ENCODE assay signal across 9 cellular contexts in the genomic region with DNA sequence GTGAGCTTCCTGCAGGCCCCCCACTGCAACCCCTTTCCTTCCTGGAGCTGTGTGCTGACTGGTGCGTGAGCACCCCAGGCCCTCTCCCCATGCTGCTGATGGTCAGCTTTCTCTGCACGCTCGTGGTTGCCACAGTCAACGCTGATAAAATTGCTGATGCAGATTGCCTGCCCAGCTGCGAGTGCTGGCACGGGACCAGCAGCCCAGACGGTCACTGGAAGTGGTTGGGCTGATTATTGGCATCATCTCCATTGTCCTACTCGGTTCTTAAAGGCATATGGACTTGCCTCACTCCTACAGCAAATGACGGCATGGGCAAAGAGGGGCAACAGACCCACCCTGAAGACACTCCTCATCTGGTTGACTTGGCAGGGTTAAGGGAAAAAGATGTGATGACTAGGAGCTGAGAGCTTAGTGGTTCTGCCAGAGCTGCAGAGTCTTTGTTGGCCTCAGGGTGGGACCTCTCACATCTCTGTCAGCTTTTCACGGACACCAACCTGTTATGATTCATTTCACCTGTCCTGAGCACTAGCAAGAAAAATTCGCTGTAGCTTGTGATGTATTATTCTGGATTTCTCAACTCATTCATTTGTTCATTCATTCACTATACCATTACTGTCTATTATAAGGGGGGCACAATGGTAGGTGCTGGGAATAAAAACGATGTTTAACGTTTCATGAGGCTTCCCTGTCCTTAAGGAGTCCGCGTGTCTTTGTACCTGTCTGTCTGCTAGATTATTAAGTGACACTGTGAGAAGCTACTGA. TPM values are rescaled to one million over a fixed set of nuclear protein-coding genes. Genes with fewer than 3 reads are reported as not detected.
DNase-seq lines count a peak whose midpoint lies in the region; ATAC-seq and TF ChIP-seq lines count a peak whose summit lies in the region.
"Had no signal": no experiment of that assay in that cellular context is flagged by ENCODE, and none has a peak within 500 bp of the region (broad histone marks: within the 10 kb centered on the region; RNA-seq: fewer than 3 reads in every experiment).

No MANE protein-coding gene starts in this region.

- no peaks in the 10 kb centered on the region for H3K36me3 Mint-ChIP-seq in natural killer cell treated with Interleukin-12 subunit alpha and Interleukin-12 subunit beta and Interleukin-15 and Interleukin-18, amount 100 ng/mL, for 72 hours
- H3K36me3 Mint-ChIP-seq in natural killer cell: no peaks in the 10 kb centered on the region

- peak overlapping the region; percentile 54 for H3K4me3 Mint-ChIP-seq in natural killer cell treated with Interleukin-12 subunit alpha and Interleukin-12 subunit beta and Interleukin-15 and Interleukin-18, amount 100 ng/mL, for 72 hours
- no peak overlapping the region for H3K4me3 Mint-ChIP-seq in natural killer cell

- TF ChIP-seq CTCF in natural killer cell (IDR thresholded peaks at IDR 0.05) (no peak), SK-N-SH (IDR thresholded peaks at IDR 0.05) (0 out of 2 replicates have a peak, but pooled peaks have one; percentile 8), fibroblast of mammary gland (conservative IDR thresholded peaks at IDR 0.05; ENCODE audit: control insufficient read depth, insufficient read depth, low read depth, low read length) (no peak), parathyroid adenoma (IDR thresholded peaks at IDR 0.05) (no peak)

- no peaks in the 10 kb centered on the region for H4K20me1 ChIP-seq in SK-N-SH (ENCODE audit: insufficient read depth)

- H3K9me3 ChIP-seq in SK-N-SH: no peaks in the 10 kb centered on the region
- no peaks in the 10 kb centered on the region for H3K9me3 ChIP-seq in parathyroid adenoma (ENCODE audit: control insufficient read depth, low read length)

- TF ChIP-seq RAD21 in SK-N-SH (IDR thresholded peaks at IDR 0.05; ENCODE audit: low read length): no peak

- intact Hi-C loops in natural killer cell (cut with micrococcal nuclease): no loop called here

- no peak for DNase-seq in natural killer cell treated with Interleukin-12 subunit alpha and Interleukin-12 subunit beta and Interleukin-15 and Interleukin-18, amount 100 ng/mL, for 72 hours (ENCODE audit: low spot score)
- DNase-seq in natural killer cell: no peak
- peak; percentile 89 for DNase-seq in SK-N-SH
- DNase-seq in fibroblast of mammary gland (ENCODE audit: low read depth): peak; percentile 99

- no peaks in the 10 kb centered on the region for H3K9me3 Mint-ChIP-seq in natural killer cell treated with Interleukin-12 subunit alpha and Interleukin-12 subunit beta and Interleukin-15 and Interleukin-18, amount 100 ng/mL, for 72 hours
- H3K9me3 Mint-ChIP-seq in natural killer cell: no peaks in the 10 kb centered on the region

- no peaks in the 10 kb centered on the region for H3K79me2 ChIP-seq in SK-N-SH (ENCODE audit: insufficient read depth)
- peaks cover 2% of the 10 kb centered on the region for H3K79me2 ChIP-seq in parathyroid adenoma

- H3K27ac Mint-ChIP-seq in natural killer cell treated with Interleukin-12 subunit alpha and Interleukin-12 subunit beta and Interleukin-15 and Interleukin-18, amount 100 ng/mL, for 72 hours: peak overlapping the region; percentile 64 to 76
- H3K27ac Mint-ChIP-seq in natural killer cell: no peak overlapping the region

- H3K4me3 ChIP-seq in SK-N-SH (ENCODE audit: low read depth in 2 of 2, low read length in 1 of 2): peak overlapping the region in 1 of 2 experiments; percentile 11; a peak in 1 of 4 replicates
- H3K4me3 ChIP-seq in fibroblast of mammary gland (ENCODE audit: control insufficient read depth, low read depth, low read length): no peak overlapping the region
- H3K4me3 ChIP-seq in parathyroid adenoma (ENCODE audit: low read depth, low read length): peak overlapping the region; percentile 19
- H3K4me3 ChIP-seq: cardiac muscle cell had no signal

- H3K9ac ChIP-seq in SK-N-SH (peak overlapping the region; percentile 20; the same call in 1 of the 2 replicates), parathyroid adenoma (no peak overlapping the region)

- H3K27me3 ChIP-seq in SK-N-SH (ENCODE audit: insufficient read depth) (no peaks in the 10 kb centered on the region), parathyroid adenoma (ENCODE audit: control insufficient read depth, insufficient read depth, low read length) (no peaks in the 10 kb centered on the region)
- H3K27me3 ChIP-seq: cardiac muscle cell had no signal

- POLR2A ChIA-PET in SK-N-SH (lab: Yijun Ruan, JAX): interaction anchor here (0.8 kb wide), 1 partner anchor 34 kb away, joined by 4 read pairs; no protein-coding TSS in a partner anchor

- H3K27me3 Mint-ChIP-seq in natural killer cell treated with Interleukin-12 subunit alpha and Interleukin-12 subunit beta and Interleukin-15 and Interleukin-18, amount 100 ng/mL, for 72 hours: peaks cover 0 to 8% of the 10 kb centered on the region in 2 donors
- no peaks in the 10 kb centered on the region for H3K27me3 Mint-ChIP-seq in natural killer cell (ENCODE audit: low read depth in 2 of 2)

- H3K36me3 ChIP-seq in SK-N-SH (replicated peaks in 1 of 2; ENCODE audit: control insufficient read depth in 1 of 2, insufficient read depth in 2 of 2, low read length in 1 of 2) (no peaks in the 10 kb centered on the region), parathyroid adenoma (ENCODE audit: control insufficient read depth, insufficient read depth, low read length) (no peaks in the 10 kb centered on the region)
- H3K36me3 ChIP-seq: cardiac muscle cell had no signal

- H2AFZ ChIP-seq in SK-N-SH (ENCODE audit: low read depth) (peak overlapping the region; percentile 26; the same call in 1 of the 2 replicates), parathyroid adenoma (no peak overlapping the region)

- H3K4me1 ChIP-seq in SK-N-SH (ENCODE audit: control insufficient read depth in 1 of 2, insufficient read depth in 2 of 2, low read depth in 1 of 2, low read length in 1 of 2) (peaks cover 21 to 22% of the 10 kb centered on the region in 2 experiments), parathyroid adenoma (peaks cover 17% of the 10 kb centered on the region)

- peak overlapping the region; percentile 63 for H3K4me2 ChIP-seq in SK-N-SH
- H3K4me2 ChIP-seq in parathyroid adenoma (ENCODE audit: low read length): peak overlapping the region; percentile 67

- H3K4me1 Mint-ChIP-seq in natural killer cell treated with Interleukin-12 subunit alpha and Interleukin-12 subunit beta and Interleukin-15 and Interleukin-18, amount 100 ng/mL, for 72 hours (ENCODE audit: low read depth in 2 of 2): peaks cover 13 to 14% of the 10 kb centered on the region in 2 donors
- peaks cover 0 to 21% of the 10 kb centered on the region in 2 donors for H3K4me1 Mint-ChIP-seq in natural killer cell

- peaks cover 6% of the 10 kb centered on the region for H3F3A ChIP-seq in SK-N-SH (replicated peaks; ENCODE audit: insufficient read depth)

- peak; percentile 44 to 54; a peak in 2 of 4 replicates for TF ChIP-seq EP300 in SK-N-SH (IDR thresholded peaks at IDR 0.05; ENCODE audit: borderline replicate concordance in 1 of 2, low read depth in 1 of 2, low read length in 1 of 2)

- no peak for ATAC-seq in natural killer cell treated with Interleukin-12 subunit alpha and Interleukin-12 subunit beta and Interleukin-15 and Interleukin-18, amount 100 ng/mL, for 72 hours
- ATAC-seq in natural killer cell (no peak), HG03025 (IDR thresholded peaks at IDR 0.05; ENCODE audit: low FRiP score, unreplicated experiment) (no peak), HG03196 (IDR thresholded peaks at IDR 0.05; ENCODE audit: unreplicated experiment) (no peak), GM21381 (IDR thresholded peaks at IDR 0.05; ENCODE audit: unreplicated experiment) (no peak)

- no peaks in the 10 kb centered on the region for H3K9me2 ChIP-seq in SK-N-SH

- 2% methylated on average over 15 of the region's 15 CpGs for WGBS in SK-N-SH (ENCODE audit: low lambda C conversion rate)

- CTCF ChIA-PET in SK-N-SH (lab: Yijun Ruan, JAX): interaction anchor here (0.8 to 3.9 kb wide), 12 partner anchors 8 to 286 kb away, joined by 3 to 30 read pairs (median 4); no protein-coding TSS in a partner anchor

- H3K27ac ChIP-seq in SK-N-SH (ENCODE audit: low read depth in 2 of 2, low read length in 1 of 2) (peak overlapping the region; percentile 22 to 84), parathyroid adenoma (peak overlapping the region; percentile 51)
- H3K27ac ChIP-seq: cardiac muscle cell had no signal

TF ChIP-seq in SK-N-SH, 30 proteins besides CTCF, POLR2A, EP300 and RAD21 (continues in another document):
- no peak for TF ChIP-seq SMC3 (IDR thresholded peaks at IDR 0.05; ENCODE audit: low read depth, low read length)
- TF ChIP-seq, protein P1, sequence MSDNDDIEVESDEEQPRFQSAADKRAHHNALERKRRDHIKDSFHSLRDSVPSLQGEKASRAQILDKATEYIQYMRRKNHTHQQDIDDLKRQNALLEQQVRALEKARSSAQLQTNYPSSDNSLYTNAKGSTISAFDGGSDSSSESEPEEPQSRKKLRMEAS (IDR thresholded peaks at IDR 0.05; ENCODE audit: low read depth): peak; percentile 83
- no peak for TF ChIP-seq MEF2A (IDR thresholded peaks at IDR 0.05; ENCODE audit: borderline replicate concordance, low read depth)
- peak; percentile 59 for TF ChIP-seq JUND (IDR thresholded peaks at IDR 0.05)
- no peak for TF ChIP-seq NRF1 (IDR thresholded peaks at IDR 0.05; ENCODE audit: low read depth, low read length)
- TF ChIP-seq, protein P2, sequence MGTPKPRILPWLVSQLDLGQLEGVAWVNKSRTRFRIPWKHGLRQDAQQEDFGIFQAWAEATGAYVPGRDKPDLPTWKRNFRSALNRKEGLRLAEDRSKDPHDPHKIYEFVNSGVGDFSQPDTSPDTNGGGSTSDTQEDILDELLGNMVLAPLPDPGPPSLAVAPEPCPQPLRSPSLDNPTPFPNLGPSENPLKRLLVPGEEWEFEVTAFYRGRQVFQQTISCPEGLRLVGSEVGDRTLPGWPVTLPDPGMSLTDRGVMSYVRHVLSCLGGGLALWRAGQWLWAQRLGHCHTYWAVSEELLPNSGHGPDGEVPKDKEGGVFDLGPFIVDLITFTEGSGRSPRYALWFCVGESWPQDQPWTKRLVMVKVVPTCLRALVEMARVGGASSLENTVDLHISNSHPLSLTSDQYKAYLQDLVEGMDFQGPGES (IDR thresholded peaks at IDR 0.05; ENCODE audit: low read depth, low read length): no peak
- TF ChIP-seq YY1 (IDR thresholded peaks at IDR 0.05; ENCODE audit: low read depth): no peak
- TF ChIP-seq MXI1 (IDR thresholded peaks at IDR 0.05; ENCODE audit: low read depth, low read length): peak; percentile 87
- peak; percentile 35 for TF ChIP-seq CHD2 (IDR thresholded peaks at IDR 0.05; ENCODE audit: low read length, partially characterized antibody)
- no peak for TF ChIP-seq GABPA (IDR thresholded peaks at IDR 0.05; ENCODE audit: low read depth)
- peak; percentile 61; the same call in 1 of the 2 replicates for TF ChIP-seq RCOR1 (IDR thresholded peaks at IDR 0.05; ENCODE audit: low read length)

RNA-seq across cellular contexts. Expression of a gene that starts 38.4 kb away (rescaled TPM):
- 1 to 10 TPM in 1 of 2 donors, under 1 TPM in 1; 0.64 to 1.8 TPM for total RNA-seq in natural killer cell treated with Interleukin-12 subunit alpha and Interleukin-12 subunit beta and Interleukin-15 and Interleukin-18, amount 100 ng/mL, for 72 hours
- total RNA-seq in natural killer cell: 1 to 10 TPM in 1 of 3 donors, under 1 TPM in 2; 0.57 to 1.2 (median 0.65) TPM
- polyA plus RNA-seq in SK-N-SH (2012; rRNA removed): 0.08 and 0.23 TPM in 2 replicates
- polyA plus RNA-seq in SK-N-SH (2012; cell fraction: cytosol; rRNA removed): 0.04 and 0.08 TPM in 2 replicates
- 0.18 and 0.23 TPM in 2 replicates for polyA plus RNA-seq in SK-N-SH (2012; cell fraction: nucleus; rRNA removed)
- total RNA-seq: cardiac muscle cell had no signal
- polyA plus RNA-seq: cardiac muscle cell had no signal

Comparison
In these comparisons a context has a peak if more than half of its experiments do, and no peak if none do; other contexts are left out.
1. H3K27ac Mint-ChIP-seq: peak in natural killer cell treated with Interleukin-12 subunit alpha and Interleukin-12 subunit beta and Interleukin-15 and Interleukin-18, amount 100 ng/mL, for 72 hours (2 of 2); none in natural killer cell (0 of 2).
2. DNase-seq: peak in SK-N-SH (single experiment) and fibroblast of mammary gland (single experiment); none in natural killer cell treated with Interleukin-12 subunit alpha and Interleukin-12 subunit beta and Interleukin-15 and Interleukin-18, amount 100 ng/mL, for 72 hours (single experiment) and natural killer cell (single experiment).